ENCODE assay signal across 9 cellular contexts in genomic region chr3:72889310-72890165, GRCh38. TPM values are rescaled to one million over a fixed set of nuclear protein-coding genes. Genes with fewer than 3 reads are reported as not detected.
DNase-seq lines count a peak whose midpoint lies in the region; ATAC-seq and TF ChIP-seq lines count a peak whose summit lies in the region.
"Had no signal": no experiment of that assay in that cellular context is flagged by ENCODE, and none has a peak within 500 bp of the region (broad histone marks: within the 10 kb centered on the region; RNA-seq: fewer than 3 reads in every experiment).

No MANE protein-coding gene starts in this region.

- H3K4me1 Mint-ChIP-seq in osteocyte (ENCODE audit: unreplicated experiment): peaks cover 51% of the 10 kb centered on the region

- peak overlapping the region; percentile 34 for H3K9ac ChIP-seq in Loucy (ENCODE audit: low read depth, low read length, poor library complexity, severe bottlenecking)

- H2AFZ ChIP-seq in ACC112 (ENCODE audit: low read length, unreplicated experiment): peak overlapping the region; percentile 15
- H2AFZ ChIP-seq in Loucy (ENCODE audit: low read length): peak overlapping the region; percentile 65

- H3K36me3 ChIP-seq in ACC112 (ENCODE audit: insufficient read depth, low read length): no peaks in the 10 kb centered on the region
- H3K36me3 ChIP-seq in Loucy (ENCODE audit: insufficient read depth, low read length): no peaks in the 10 kb centered on the region
- H3K36me3 ChIP-seq in mucosa of descending colon (ENCODE audit: low read depth): no peaks in the 10 kb centered on the region

- peak overlapping the region; percentile 69 for H3K4me3 Mint-ChIP-seq in osteocyte (ENCODE audit: unreplicated experiment)

- peak overlapping the region; percentile 80 for H3K4me2 ChIP-seq in Loucy (ENCODE audit: low read depth, low read length, poor library complexity, severe bottlenecking)

- no peaks in the 10 kb centered on the region for H3K27me3 ChIP-seq in ACC112 (ENCODE audit: insufficient read depth, low read length)
- H3K27me3 ChIP-seq in Loucy (ENCODE audit: insufficient read depth, low read length, poor library complexity, severe bottlenecking): no peaks in the 10 kb centered on the region

- H3F3A ChIP-seq in Loucy (ENCODE audit: low read depth): 0 out of 2 replicates have a peak, but pooled peaks cover 4% of the 10 kb centered on the region

- peak overlapping the region; percentile 5; the same call in 1 of the 2 replicates for H3K27ac ChIP-seq in ACC112 (ENCODE audit: low read depth, low read length)

- no peaks in the 10 kb centered on the region for H3K9me2 ChIP-seq in Loucy (replicated peaks; ENCODE audit: low read depth, low read length)

- H3K4me3 ChIP-seq in ACC112 (ENCODE audit: low read depth, low read length) (peak overlapping the region; percentile 82), Loucy (ENCODE audit: low read length, poor library complexity, severe bottlenecking) (peak overlapping the region; percentile 71), epithelial cell of proximal tubule (ENCODE audit: low read depth, low read length) (peak overlapping the region; percentile 61), mucosa of descending colon (no peak overlapping the region)

- H3K79me2 ChIP-seq in ACC112 (ENCODE audit: control insufficient read depth, insufficient read depth, low read length, unreplicated experiment): peaks cover 14% of the 10 kb centered on the region
- no peaks in the 10 kb centered on the region for H3K79me2 ChIP-seq in Loucy (ENCODE audit: insufficient read depth, low read length)

- intact Hi-C loops in mucosa of descending colon (cut with DNase I, micrococcal nuclease): no loop called here

- no peak for DNase-seq in epithelial cell of proximal tubule (ENCODE audit: low read depth)
- DNase-seq in osteocyte (ENCODE audit: extremely low spot score, unreplicated experiment): no peak
- DNase-seq in activated effector memory CD4-positive, alpha-beta T cell treated with anti-CD3 and anti-CD28 coated beads, Interleukin-2, amount 50 U/mL, for 16 hours: no peak
- no peak for DNase-seq in left lobe of liver (ENCODE audit: low spot score)
- no peak for DNase-seq in GM10248 (ENCODE audit: extremely low spot score)
- no peak for DNase-seq in mucosa of descending colon
- DNase-seq: effector CD4-positive, alpha-beta T cell had no signal

- H3K9me3 Mint-ChIP-seq in osteocyte (ENCODE audit: unreplicated experiment): no peaks in the 10 kb centered on the region

- H3K9me3 ChIP-seq in Loucy (ENCODE audit: insufficient read depth, low read depth, low read length): no peaks in the 10 kb centered on the region
- no peaks in the 10 kb centered on the region for H3K9me3 ChIP-seq in mucosa of descending colon

- H3K27ac Mint-ChIP-seq in osteocyte (ENCODE audit: unreplicated experiment): no peak overlapping the region

- ATAC-seq in left lobe of liver: no peak
- ATAC-seq in mucosa of descending colon: no peak

- H4K20me1 ChIP-seq in Loucy (ENCODE audit: insufficient read depth, low read length, poor library complexity, severe bottlenecking): no peaks in the 10 kb centered on the region

- H3K36me3 Mint-ChIP-seq in osteocyte (ENCODE audit: unreplicated experiment): no peaks in the 10 kb centered on the region

- CTCF ChIA-PET in GM10248 (lab: Yijun Ruan, JAX): interaction anchor here (3.7 kb wide), 1 partner anchor 13 kb away, joined by 10 read pairs; no protein-coding TSS in a partner anchor

- H3K27me3 Mint-ChIP-seq in osteocyte (ENCODE audit: unreplicated experiment): no peaks in the 10 kb centered on the region

- TF ChIP-seq CTCF in Loucy (conservative IDR thresholded peaks at IDR 0.05; ENCODE audit: low read length): no peak
- no peak for TF ChIP-seq CTCF in epithelial cell of proximal tubule (conservative IDR thresholded peaks at IDR 0.05; ENCODE audit: low read depth, low read length)
- no peak for TF ChIP-seq CTCF in osteocyte (IDR thresholded peaks at IDR 0.05)
- TF ChIP-seq CTCF in GM10248 (IDR thresholded peaks at IDR 0.05; ENCODE audit: control extremely low read depth, extremely low read depth, low read depth, missing control alignments): no peak
- no peak for TF ChIP-seq CTCF in mucosa of descending colon (IDR thresholded peaks at IDR 0.05)

- H3K4me1 ChIP-seq in ACC112 (ENCODE audit: control insufficient read depth, insufficient read depth, low read length, unreplicated experiment) (peaks cover 41% of the 10 kb centered on the region), Loucy (ENCODE audit: insufficient read depth, low read length, poor library complexity, severe bottlenecking) (peaks cover 57% of the 10 kb centered on the region), mucosa of descending colon (ENCODE audit: low read depth) (peaks cover 22% of the 10 kb centered on the region)

- POLR2A ChIA-PET in GM10248 (lab: Yijun Ruan, JAX): no interaction called here

RNA-seq across cellular contexts. Expression of gene GXYLT2, which starts 1.7 kb away (rescaled TPM):
- total RNA-seq in epithelial cell of proximal tubule: 1.6 and 2.8 TPM in 2 replicates
- total RNA-seq in osteocyte: 6.5 and 7.8 TPM in 2 replicates
- total RNA-seq in left lobe of liver: 0.20 TPM
- 10 to 100 TPM in 1 of 3 donors, 1 to 10 TPM in 2; 5.3 to 12.5 (median 6.1) TPM for total RNA-seq in mucosa of descending colon

RNA-seq across cellular contexts. Expression of gene SHQ1, which starts 41.3 kb away (rescaled TPM):
- 15.2 and 17.3 TPM in 2 replicates for total RNA-seq in epithelial cell of proximal tubule
- total RNA-seq in osteocyte: 18.0 and 19.2 TPM in 2 replicates
- 8.7 TPM for total RNA-seq in left lobe of liver
- total RNA-seq in mucosa of descending colon: 10 to 100 TPM; 18.1 to 31.6 (median 21.4) TPM
